ENCODE assay signal across 8 cellular contexts in genomic region chr2:241508510-241509407, GRCh38. TPM values are rescaled to one million over a fixed set of nuclear protein-coding genes. Genes with fewer than 3 reads are reported as not detected.
DNase-seq lines count a peak whose midpoint lies in the region; ATAC-seq and TF ChIP-seq lines count a peak whose summit lies in the region.

STK25 (minus strand) TSS chr2:241508584; CDS start chr2:241508035, 549 bp downstream.

- peak within 1 kb of the TSS; percentile 81 for H2AK5ac ChIP-seq in trophoblast cell (ENCODE audit: low read length)

- H3K4me3 ChIP-seq in cardiac muscle cell = peak within 1 kb of the TSS; percentile 94
- peak within 1 kb of the TSS; percentile 79 for H3K4me3 ChIP-seq in trophoblast cell (ENCODE audit: low read depth, low read length)
- H3K4me3 ChIP-seq in transverse colon = peak within 1 kb of the TSS; percentile 91 to 99 (median 95)

- H3K9me3 ChIP-seq in cardiac muscle cell (ENCODE audit: low read depth) = no peaks in the 10 kb centered on the region
- peaks cover 1% of the 10 kb centered on the region for H3K9me3 ChIP-seq in trophoblast cell (ENCODE audit: insufficient read depth, low read depth, low read length)
- H3K9me3 ChIP-seq in transverse colon = no peaks in the 10 kb centered on the region

- peak within 1 kb of the TSS; percentile 93 for H2BK120ac ChIP-seq in trophoblast cell (ENCODE audit: insufficient read depth, low read length, poor library complexity)

- peak within 1 kb of the TSS; percentile 91 for H3K18ac ChIP-seq in trophoblast cell (ENCODE audit: low read length)

- peak within 1 kb of the TSS; percentile 97 for H4K91ac ChIP-seq in trophoblast cell (ENCODE audit: low read depth, low read length)

- no peak for TF ChIP-seq EP300 in transverse colon (IDR thresholded peaks at IDR 0.05; ENCODE audit: low read depth)

- peak within 1 kb of the TSS; percentile 48 for H3K27ac Mint-ChIP-seq in activated naive CD8-positive, alpha-beta T cell treated with anti-CD3 and anti-CD28 coated beads, Interleukin-2, amount 50 U/mL, for 24 hours

- peak within 1 kb of the TSS; percentile 88 for H4K8ac ChIP-seq in trophoblast cell (ENCODE audit: low read depth, low read length)

- peak within 1 kb of the TSS; percentile 82 for H3K4me3 Mint-ChIP-seq in activated naive CD8-positive, alpha-beta T cell treated with anti-CD3 and anti-CD28 coated beads, Interleukin-2, amount 50 U/mL, for 24 hours

- no peak within 1 kb of the TSS for H2BK12ac ChIP-seq in trophoblast cell (ENCODE audit: low read length)

- peak within 1 kb of the TSS; percentile 89 for H3K27ac ChIP-seq in cardiac muscle cell
- H3K27ac ChIP-seq in trophoblast cell (ENCODE audit: low read depth, low read length) = peak within 1 kb of the TSS; percentile 87
- H3K27ac ChIP-seq in transverse colon = peak within 1 kb of the TSS; percentile 91 to 95 (median 92)

- peak; percentile 95 for ATAC-seq in HG02763 (IDR thresholded peaks at IDR 0.05; ENCODE audit: unreplicated experiment)
- peak; percentile 98 for ATAC-seq in activated naive CD8-positive, alpha-beta T cell treated with anti-CD3 and anti-CD28 coated beads, Interleukin-2, amount 50 U/mL, for 24 hours

- in situ Hi-C loops in transverse colon (cut with MboI; ENCODE audit: low pct_ligation_motif_present in 1 of 4, low pct_unique_long_range_greater_than_20kb in 1 of 4, low sequenced_read_pairs in 3 of 4) = no loop called here

- H3K79me1 ChIP-seq in trophoblast cell (ENCODE audit: low read length) = peaks cover 16% of the 10 kb centered on the region

- H4K12ac ChIP-seq in trophoblast cell (ENCODE audit: low read depth, low read length) = peak within 1 kb of the TSS; percentile 82

- peak; percentile 65 for TF ChIP-seq POLR2A in transverse colon (IDR thresholded peaks at IDR 0.05)

- no CpG with 5 or more reads among the region's 102 CpGs for WGBS in trophoblast cell (ENCODE audit: extremely low coverage, insufficient coverage, insufficient read length)
- WGBS in transverse colon (ENCODE audit: low coverage in 1 of 2), 2 donors = 8% methylated on average over 83 of the region's 102 CpGs; no CpG with 5 or more reads in 1 of the 2 donors

- H3K36me3 Mint-ChIP-seq in activated naive CD8-positive, alpha-beta T cell treated with anti-CD3 and anti-CD28 coated beads, Interleukin-2, amount 50 U/mL, for 24 hours (ENCODE audit: low read depth) = no peaks in the 10 kb centered on the region

- H3K36me3 ChIP-seq in cardiac muscle cell (no peaks in the 10 kb centered on the region), trophoblast cell (ENCODE audit: control insufficient read depth in 1 of 2, insufficient read depth in 2 of 2, low read length in 2 of 2) (peaks cover 5 to 8% of the 10 kb centered on the region in 2 experiments), transverse colon (no peaks in the 10 kb centered on the region)

- peak within 1 kb of the TSS; percentile 95 for H3K14ac ChIP-seq in trophoblast cell (ENCODE audit: low read length)

- peaks cover 23% of the 10 kb centered on the region for H3K79me2 ChIP-seq in trophoblast cell (ENCODE audit: control insufficient read depth, insufficient read depth, low read length, poor library complexity)

- peak within 1 kb of the TSS; percentile 92 for H3K9ac ChIP-seq in trophoblast cell (ENCODE audit: low read length)

- TF ChIP-seq CTCF in GM12873 (IDR thresholded peaks at IDR 0.05; ENCODE audit: insufficient read depth, low read depth, low read length, missing control alignments) (peak; percentile 5), cardiac muscle cell (IDR thresholded peaks at IDR 0.05; ENCODE audit: low read depth, low read length) (no peak), transverse colon (IDR thresholded peaks at IDR 0.05) (no peak)

- peak within 1 kb of the TSS; percentile 95 for H3K4ac ChIP-seq in trophoblast cell (ENCODE audit: low read depth, low read length)

- peaks cover 3% of the 10 kb centered on the region for H3K9me3 Mint-ChIP-seq in activated naive CD8-positive, alpha-beta T cell treated with anti-CD3 and anti-CD28 coated beads, Interleukin-2, amount 50 U/mL, for 24 hours

- H3K4me1 ChIP-seq in cardiac muscle cell (ENCODE audit: low read depth) (peaks cover 22% of the 10 kb centered on the region), trophoblast cell (ENCODE audit: control insufficient read depth in 1 of 2, insufficient read depth in 2 of 2, low read length in 2 of 2) (peaks cover 16 to 19% of the 10 kb centered on the region in 2 experiments), transverse colon (peaks cover 18 to 30% (median 25%) of the 10 kb centered on the region in 4 donors)

- peak within 1 kb of the TSS; percentile 94 for H2BK5ac ChIP-seq in trophoblast cell (ENCODE audit: low read depth, low read length, poor library complexity)

- H2AFZ ChIP-seq in trophoblast cell (ENCODE audit: insufficient read depth, low read length, poor library complexity) = peak within 1 kb of the TSS; percentile 34

- no peak within 1 kb of the TSS for H3K23ac ChIP-seq in trophoblast cell (ENCODE audit: low read length)

- intact Hi-C loops in transverse colon (cut with DNase I; ENCODE audit: low total_unique reads) = loop anchor here (5.0 kb wide), 2 partner anchors 54 to 99 kb away; no protein-coding TSS in a partner anchor

- H3K4me2 ChIP-seq in trophoblast cell (ENCODE audit: low read length) = peak within 1 kb of the TSS; percentile 88

- no peaks in the 10 kb centered on the region for H3K27me3 Mint-ChIP-seq in activated naive CD8-positive, alpha-beta T cell treated with anti-CD3 and anti-CD28 coated beads, Interleukin-2, amount 50 U/mL, for 24 hours

- no peaks in the 10 kb centered on the region for H3K27me3 ChIP-seq in cardiac muscle cell
- H3K27me3 ChIP-seq in trophoblast cell (ENCODE audit: insufficient read depth, low read length) = no peaks in the 10 kb centered on the region
- no peaks in the 10 kb centered on the region for H3K27me3 ChIP-seq in transverse colon

- H3K4me1 Mint-ChIP-seq in activated naive CD8-positive, alpha-beta T cell treated with anti-CD3 and anti-CD28 coated beads, Interleukin-2, amount 50 U/mL, for 24 hours = peaks cover 23% of the 10 kb centered on the region

- peak; percentile 72 for DNase-seq in NCI-H1417 treated with DMSO at 0.1 percent for 48 hours (lab: John Stamatoyannopoulos, UW)
- peak; percentile 95 for DNase-seq in SW480 (ENCODE audit: low spot score)
- DNase-seq in activated naive CD8-positive, alpha-beta T cell treated with anti-CD3 and anti-CD28 coated beads, Interleukin-2, amount 50 U/mL, for 24 hours = peak; percentile 97
- DNase-seq in cardiac muscle cell (ENCODE audit: low read depth in 1 of 2, low spot score in 1 of 2) = peak; percentile 99
- DNase-seq in trophoblast cell = peak; percentile 97 to 98
- DNase-seq in transverse colon = peak; percentile 98

RNA-seq across cellular contexts. Expression of gene STK25, which starts in this region (rescaled TPM):
- 360 and 422 TPM in 2 replicates for total RNA-seq in cardiac muscle cell
- 295 and 302 TPM in 2 replicates for polyA plus RNA-seq in cardiac muscle cell
- 96.3 and 98.3 TPM in 2 replicates for polyA plus RNA-seq in trophoblast cell (2013)
- total RNA-seq in transverse colon = 100 to 1,000 TPM; 159 to 427 (median 205) TPM

Comparison
In these comparisons a context has a peak if more than half of its experiments do, and no peak if none do; other contexts are left out.
1. Peak in every context shown above with its lines: DNase-seq, ATAC-seq, H3K4me3 ChIP-seq and H3K27ac ChIP-seq.